In the genomic region with DNA sequence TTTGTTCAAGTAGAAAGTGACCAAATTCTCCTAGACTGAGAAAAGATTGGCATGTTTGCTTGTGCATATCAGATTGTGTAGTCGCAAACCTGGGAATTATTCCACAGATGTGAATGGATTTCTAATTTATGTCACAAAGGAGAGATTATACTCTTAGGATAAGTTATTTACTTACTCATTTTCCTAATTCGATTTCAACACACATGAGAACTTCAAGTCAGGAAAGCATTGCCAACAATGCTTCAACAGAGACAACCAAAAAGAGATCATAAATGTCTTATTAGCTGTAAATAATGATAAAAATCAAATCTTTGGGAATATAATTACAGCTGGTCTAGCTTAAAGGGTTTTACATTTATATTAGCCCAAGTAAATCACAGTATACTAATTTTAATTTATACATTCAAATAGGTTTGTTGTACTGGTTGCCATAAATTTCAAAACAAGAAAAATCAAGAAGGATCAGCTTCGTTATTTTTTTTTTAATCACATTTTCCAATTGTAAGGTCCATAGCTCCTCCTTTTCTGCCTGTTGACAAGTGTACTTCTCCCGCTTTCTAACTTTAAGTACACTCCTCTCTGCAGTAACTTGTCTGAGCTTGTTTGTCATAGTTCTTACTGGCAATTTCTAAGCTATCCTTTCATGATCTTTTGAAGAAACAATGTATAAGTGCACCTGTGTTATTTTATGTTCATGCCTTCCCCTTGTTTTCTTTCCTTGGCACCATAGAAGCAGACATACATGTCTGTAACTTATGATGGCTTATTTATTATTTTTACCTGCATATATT, we compare ENCODE assay signal across 26 cellular contexts.
DNase-seq lines count a peak whose midpoint lies in the region; ATAC-seq and TF ChIP-seq lines count a peak whose summit lies in the region.
"Had no signal": no experiment of that assay in that cellular context is flagged by ENCODE, and none has a peak within 500 bp of the region (broad histone marks: within the 10 kb centered on the region; RNA-seq: fewer than 3 reads in every experiment).

No MANE protein-coding gene starts in this region.

- H3K27ac ChIP-seq in RWPE1: no peak overlapping the region
- H3K27ac ChIP-seq in foreskin keratinocyte: no peak overlapping the region
- H3K27ac ChIP-seq in body of pancreas: no peak overlapping the region
- H3K27ac ChIP-seq in heart right ventricle: no peak overlapping the region
- H3K27ac ChIP-seq in upper lobe of left lung: no peak overlapping the region
- H3K27ac ChIP-seq: BLaER1 treated with 17β-estradiol and CSF1 and Interleukin-3, amounts not matched to agents 10 nM and 100 nM; SJSA1 had no signal

- TF ChIP-seq EP300 in upper lobe of left lung (IDR thresholded peaks at IDR 0.05): no peak

- DNase-seq in NCI-H510A treated with DMSO at 0.1 percent for 48 hours (lab: John Stamatoyannopoulos, UW): peak; percentile 24
- DNase-seq in NCI-H510A (lab: John Stamatoyannopoulos, UW): no peak
- peak; percentile 74 for DNase-seq in DMS79 (lab: John Stamatoyannopoulos, UW)
- DNase-seq in RWPE1 (ENCODE audit: low spot score): peak; percentile 8
- DNase-seq in foreskin keratinocyte: peak; percentile 51 to 70
- no peak for DNase-seq in body of pancreas
- DNase-seq in heart right ventricle: no peak
- DNase-seq in upper lobe of left lung: no peak
- DNase-seq: AML-193; CD4-positive, alpha-beta T cell; GDM1; GOT3; HFFc6; KBM-7; MG63; NCI-H1694; NCI-H2081 treated with DMSO at 0.1 percent for 48 hours; NCI-H446; NCI-H526 treated with DMSO at 0.1 percent for 48 hours; PC-3; Right ventricle myocardium superior; T-helper 1 cell had no signal

- no peaks in the 10 kb centered on the region for H3K27me3 ChIP-seq in foreskin keratinocyte
- H3K27me3 ChIP-seq in body of pancreas: no peaks in the 10 kb centered on the region
- H3K27me3 ChIP-seq in heart right ventricle: no peaks in the 10 kb centered on the region
- no peaks in the 10 kb centered on the region for H3K27me3 ChIP-seq in upper lobe of left lung
- H3K27me3 ChIP-seq: BLaER1 treated with 17β-estradiol and CSF1 and Interleukin-3, amounts not matched to agents 10 nM and 100 nM; MG63; SJSA1 had no signal

- intact Hi-C loops in body of pancreas (cut with DNase I): no loop called here
- intact Hi-C loops in heart right ventricle (cut with DNase I): no loop called here

- WGBS in body of pancreas, 2 donors: 36 to 45% methylated on average over 4 of the region's 4 CpGs
- WGBS in heart right ventricle, 2 donors: 90% methylated on average over 4 of the region's 4 CpGs
- WGBS in upper lobe of left lung, 2 donors: 69 to 70% methylated on average over 4 of the region's 4 CpGs

- TF ChIP-seq CTCF in RWPE1 (conservative IDR thresholded peaks at IDR 0.05; ENCODE audit: low read depth) (no peak), foreskin keratinocyte (conservative IDR thresholded peaks at IDR 0.05) (no peak), body of pancreas (IDR thresholded peaks at IDR 0.05) (no peak), heart right ventricle (IDR thresholded peaks at IDR 0.05) (no peak), upper lobe of left lung (IDR thresholded peaks at IDR 0.05) (no peak)

- CTCF ChIA-PET in RWPE1 (lab: Yijun Ruan, JAX): interaction anchor here (0.7 kb wide), 1 partner anchor 12 kb away, joined by 3 read pairs; no protein-coding TSS in a partner anchor

- H3K36me3 ChIP-seq in body of pancreas (replicated peaks in 1 of 2; ENCODE audit: insufficient read depth in 1 of 2, low read depth in 2 of 2): no peaks in the 10 kb centered on the region
- no peaks in the 10 kb centered on the region for H3K36me3 ChIP-seq in heart right ventricle
- no peaks in the 10 kb centered on the region for H3K36me3 ChIP-seq in upper lobe of left lung
- H3K36me3 ChIP-seq: BLaER1 treated with 17β-estradiol and CSF1 and Interleukin-3, amounts not matched to agents 10 nM and 100 nM; HAP-1; MG63; SJSA1 had no signal

- H3K4me1 ChIP-seq in foreskin keratinocyte (peaks cover 4% of the 10 kb centered on the region), body of pancreas (no peaks in the 10 kb centered on the region), heart right ventricle (peaks cover 0 to 9% (median 0%) of the 10 kb centered on the region in 9 donors), upper lobe of left lung (no peaks in the 10 kb centered on the region)
- H3K4me1 ChIP-seq: BLaER1 treated with 17β-estradiol and CSF1 and Interleukin-3, amounts not matched to agents 10 nM and 100 nM; HAP-1; SJSA1 had no signal

- no peaks in the 10 kb centered on the region for H3K9me3 ChIP-seq in body of pancreas
- H3K9me3 ChIP-seq in heart right ventricle: peaks cover 0 to 3% (median 0%) of the 10 kb centered on the region in 11 donors
- no peaks in the 10 kb centered on the region for H3K9me3 ChIP-seq in upper lobe of left lung
- H3K9me3 ChIP-seq: BLaER1 treated with 17β-estradiol and CSF1 and Interleukin-3, amounts not matched to agents 10 nM and 100 nM; HAP-1; MG63; SJSA1 had no signal

- H3K4me3 ChIP-seq in body of pancreas (no peak overlapping the region), heart right ventricle (no peak overlapping the region), upper lobe of left lung (no peak overlapping the region)
- H3K4me3 ChIP-seq: BLaER1 treated with 17β-estradiol and CSF1 and Interleukin-3, amounts not matched to agents 10 nM and 100 nM; GM12878; HAP-1; MG63; SJSA1 had no signal

- POLR2A ChIA-PET in RWPE1 (lab: Yijun Ruan, JAX; ENCODE audit: low non-redundant PET): no interaction called here

- TF ChIP-seq POLR2A in body of pancreas (IDR thresholded peaks at IDR 0.05): no peak
- no peak for TF ChIP-seq POLR2A in upper lobe of left lung (IDR thresholded peaks at IDR 0.05)

- ATAC-seq in foreskin keratinocyte (peak; percentile 63), body of pancreas (no peak), heart right ventricle (no peak), upper lobe of left lung (ENCODE audit: low FRiP score in 2 of 2) (no peak)
- ATAC-seq: GM12878, PC-3 had no signal

Comparison
In these comparisons a context has a peak if more than half of its experiments do, and no peak if none do; other contexts are left out.
1. DNase-seq: peak in NCI-H510A treated with DMSO at 0.1 percent for 48 hours (single experiment), DMS79 (single experiment), RWPE1 (single experiment) and foreskin keratinocyte (2 of 2); none in NCI-H510A (single experiment), body of pancreas (0 of 4), heart right ventricle (0 of 2) and upper lobe of left lung (0 of 2).